Comparison of ENCODE assay signal across 27 cellular contexts in the genomic region with DNA sequence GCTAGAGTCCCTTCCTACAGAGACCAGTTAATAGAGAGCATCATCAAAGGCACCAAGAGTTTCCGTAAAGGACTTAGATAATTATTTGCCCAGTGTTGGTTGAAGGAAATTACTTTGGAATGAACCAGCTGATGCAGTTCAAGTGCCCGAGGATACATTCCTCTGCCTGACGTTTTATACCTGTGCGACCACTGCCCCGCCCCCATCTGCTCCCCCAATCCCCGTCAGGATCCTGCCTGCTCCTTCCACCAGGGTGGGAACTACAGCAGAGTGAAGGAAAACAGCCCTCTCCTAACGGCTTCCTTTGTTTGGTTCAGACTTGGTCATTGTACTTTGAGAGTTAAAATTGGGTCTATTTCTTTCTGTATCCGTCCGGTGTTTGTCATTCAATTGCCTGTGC.
"Had no signal": no experiment of that assay in that cellular context is flagged by ENCODE, and none has a peak within 500 bp of the region (broad histone marks: within the 10 kb centered on the region; RNA-seq: fewer than 3 reads in every experiment).

No MANE protein-coding gene starts in this region.

- DNase-seq: activated CD4-positive, alpha-beta memory T cell treated with anti-CD3 and anti-CD28 coated beads, Interleukin-2, amount 10 ng/mL, durations not matched to agents 7 days and 5 days; activated CD4-positive, alpha-beta T cell treated with anti-CD3 and anti-CD28 coated beads for 1 hour; activated CD4-positive, alpha-beta T cell treated with anti-CD3 and anti-CD28 coated beads, Interleukin-2, amount 10 ng/mL, durations not matched to agents 7 days and 5 days; activated gamma-delta T cell treated with Interleukin-2 at 50 U/mL for 16 hours; activated naive CD4-positive, alpha-beta T cell treated with anti-CD3 and anti-CD28 coated beads, Interleukin-2, amount 50 U/mL, for 16 hours; activated T-cell treated with anti-CD3 and anti-CD28 coated beads, Interleukin-2, amount 50 U/mL, for 4 hours; amniotic stem cell; brain microvascular endothelial cell; caudate nucleus; cortex of kidney; effector memory CD8-positive, alpha-beta T cell; foreskin fibroblast; head of caudate nucleus; hippocampal formation; mammary epithelial cell; midbrain; naive thymus-derived CD4-positive, alpha-beta T cell; right cardiac atrium; stimulated activated CD4-positive, alpha-beta T cell treated with anti-CD3 and anti-CD28 coated beads, Interleukin-15, amount 100 ng/mL, for 24 hours; stimulated activated CD4-positive, alpha-beta T cell treated with anti-CD3 and anti-CD28 coated beads, Interleukin-2, amount 100 ng/mL, for 24 hours; stimulated activated naive B cell treated with anti-CD40 and anti-IgM and Interleukin-4, amounts not matched to agents 10 μg/mL and 1 μg/mL and 100 μg/mL, for 72 hours; stomach; T-helper 17 cell; thyroid gland; upper lobe of left lung had no signal

- ATAC-seq: activated T-cell treated with anti-CD3 and anti-CD28 coated beads, Interleukin-2, amount 50 U/mL, for 4 hours; activated T-helper 17 cell treated with anti-CD3 and anti-CD28 coated beads, Interleukin-2, amount 50 U/mL, for 72 hours; effector memory CD8-positive, alpha-beta T cell; esophagus mucosa; naive thymus-derived CD4-positive, alpha-beta T cell; right cardiac atrium; stimulated activated naive B cell treated with anti-CD40 and anti-IgM and Interleukin-4, amounts not matched to agents 10 μg/mL and 1 μg/mL and 100 μg/mL, for 72 hours; T-helper 17 cell had no signal
